In the genomic region with DNA sequence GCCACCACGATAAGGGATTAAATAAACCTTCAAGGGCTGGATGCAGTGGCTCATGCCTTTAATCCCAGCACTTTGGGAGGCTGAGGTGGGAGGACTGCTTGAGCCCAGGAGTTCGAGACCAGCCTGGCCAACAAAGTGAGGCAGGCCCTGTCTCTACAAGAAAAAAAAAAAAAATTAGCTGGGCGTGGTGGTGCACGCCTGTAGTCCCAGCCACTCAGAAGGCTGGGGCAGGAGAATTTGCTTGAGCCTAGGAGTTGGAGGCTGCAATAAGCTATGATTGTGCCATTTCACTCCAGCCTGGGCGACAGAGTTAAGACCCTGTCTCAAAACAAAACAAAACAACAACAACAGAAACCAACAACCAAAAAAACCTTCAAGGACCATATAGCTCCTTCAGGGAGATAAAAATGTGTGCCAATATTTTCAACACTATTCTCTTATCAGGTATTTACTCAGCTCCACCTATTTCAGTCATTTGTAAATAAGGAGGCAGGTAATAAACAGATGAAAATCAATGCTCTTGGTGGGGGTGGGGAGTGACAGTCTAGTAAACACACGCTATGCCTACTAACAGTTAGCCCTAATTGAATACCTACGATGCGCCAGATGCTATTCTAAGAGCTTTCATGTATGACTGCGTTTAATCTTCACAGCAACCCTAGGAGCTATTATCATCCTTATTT, we compare ENCODE assay signal across 31 cellular contexts. TPM values are rescaled to one million over a fixed set of nuclear protein-coding genes. Genes with fewer than 3 reads are reported as not detected.
DNase-seq lines count a peak whose midpoint lies in the region; ATAC-seq and TF ChIP-seq lines count a peak whose summit lies in the region.
"Had no signal": no experiment of that assay in that cellular context is flagged by ENCODE, and none has a peak within 500 bp of the region (broad histone marks: within the 10 kb centered on the region; RNA-seq: fewer than 3 reads in every experiment).

No MANE protein-coding gene starts in this region.

- intact Hi-C loops in Caco-2 (cut with micrococcal nuclease; ENCODE audit: unreplicated experiment) (no loop called here), mucosa of descending colon (cut with DNase I, micrococcal nuclease) (no loop called here)

- no peak overlapping the region for H3K4me2 ChIP-seq in GM23338
- H3K4me2 ChIP-seq: PC-9 had no signal

- H3K9me2 ChIP-seq in GM23338 (ENCODE audit: insufficient read depth) = no peaks in the 10 kb centered on the region

- no peaks in the 10 kb centered on the region for H3F3A ChIP-seq in GM23338 (replicated peaks; ENCODE audit: low read depth)

- TF ChIP-seq CTCF in 22Rv1 (IDR thresholded peaks at IDR 0.05) (no peak), Caco-2 (IDR thresholded peaks at IDR 0.05; ENCODE audit: insufficient read depth in 1 of 2, low read depth in 1 of 2, low read length in 1 of 2, severe bottlenecking in 1 of 2, unreplicated experiment in 1 of 2) (no peak), mucosa of descending colon (IDR thresholded peaks at IDR 0.05) (no peak), GM23338 (conservative IDR thresholded peaks at IDR 0.05; ENCODE audit: low read depth in 2 of 2) (no peak)

- H3K4me3 ChIP-seq in Caco-2 (ENCODE audit: low read depth, low read length) = no peak overlapping the region
- H3K4me3 ChIP-seq in mucosa of descending colon = no peak overlapping the region
- H3K4me3 ChIP-seq in GM23338 = no peak overlapping the region
- H3K4me3 ChIP-seq: ascending aorta, cardiac muscle cell, esophagus muscularis mucosa, heart left ventricle, lung, ovary, PC-9, upper lobe of right lung had no signal

- H3K27ac ChIP-seq in 22Rv1 = peak overlapping the region; percentile 5; the same call in 1 of the 2 replicates
- no peak overlapping the region for H3K27ac ChIP-seq in GM23338 (ENCODE audit: low read depth)
- H3K27ac ChIP-seq: ascending aorta, cardiac muscle cell, esophagus muscularis mucosa, foreskin keratinocyte, heart left ventricle, ovary, PC-9, upper lobe of right lung, WERI-Rb-1 had no signal

- H3K9me3 Mint-ChIP-seq in Caco-2 (ENCODE audit: unreplicated experiment) (no peaks in the 10 kb centered on the region), GM23338 (no peaks in the 10 kb centered on the region)
- H3K9me3 Mint-ChIP-seq: activated naive CD8-positive, alpha-beta T cell treated with anti-CD3 and anti-CD28 coated beads, Interleukin-2, amount 10 ng/mL, durations not matched to agents 7 days and 5 days; CD4-positive, CD25-positive, alpha-beta regulatory T cell; IgD-negative memory B cell had no signal

- no TSS peak for BruUV-seq in Caco-2 (replicated peaks; lab: Mats Ljungman, UMichigan)

- H3K4me1 ChIP-seq in Caco-2 (peaks cover 4% of the 10 kb centered on the region; the same call in 1 of the 2 replicates), mucosa of descending colon (ENCODE audit: low read depth) (peaks cover 27% of the 10 kb centered on the region), GM23338 (ENCODE audit: insufficient read depth) (no peaks in the 10 kb centered on the region)
- H3K4me1 ChIP-seq: ascending aorta, esophagus muscularis mucosa, foreskin keratinocyte, heart left ventricle, upper lobe of right lung had no signal

- H3K27me3 Mint-ChIP-seq in Caco-2 (ENCODE audit: insufficient read depth, unreplicated experiment) = no peaks in the 10 kb centered on the region
- H3K27me3 Mint-ChIP-seq in GM23338 (ENCODE audit: insufficient read depth, low read depth, poor library complexity) = no peaks in the 10 kb centered on the region
- H3K27me3 Mint-ChIP-seq: activated naive CD8-positive, alpha-beta T cell treated with anti-CD3 and anti-CD28 coated beads, Interleukin-2, amount 10 ng/mL, durations not matched to agents 7 days and 5 days; CD4-positive, CD25-positive, alpha-beta regulatory T cell; IgD-negative memory B cell had no signal

- POLR2A ChIA-PET in Caco-2 (lab: Charles Lee) = no interaction called here

- peaks cover 82% of the 10 kb centered on the region for H3K79me2 ChIP-seq in GM23338 (replicated peaks; ENCODE audit: insufficient read depth)

- ATAC-seq in mucosa of descending colon (peak; percentile 56), GM18861 (IDR thresholded peaks at IDR 0.05; ENCODE audit: unreplicated experiment) (no peak), GM23338 (no peak)
- ATAC-seq: foreskin keratinocyte, heart left ventricle, upper lobe of right lung had no signal

- no peaks in the 10 kb centered on the region for H3K36me3 ChIP-seq in Caco-2 (ENCODE audit: control insufficient read depth, insufficient read depth, low read length)
- H3K36me3 ChIP-seq in mucosa of descending colon (ENCODE audit: low read depth) = no peaks in the 10 kb centered on the region
- H3K36me3 ChIP-seq in GM23338 (ENCODE audit: insufficient read depth) = no peaks in the 10 kb centered on the region
- H3K36me3 ChIP-seq: ascending aorta, cardiac muscle cell, esophagus muscularis mucosa, heart left ventricle, ovary, upper lobe of right lung had no signal

- DNase-seq in Caco-2 (no peak), NCI-H69 (lab: John Stamatoyannopoulos, UW) (peak; percentile 67), mucosa of descending colon (no peak), GM23338 (ENCODE audit: low spot score) (no peak), UCSD-AML1 (lab: John Stamatoyannopoulos, UW; ENCODE audit: unreplicated experiment) (no peak)
- DNase-seq: activated CD4-positive, alpha-beta T cell treated with anti-CD3 and anti-CD28 coated beads for 48 hours; activated CD8-positive, alpha-beta memory T cell treated with anti-CD3 and anti-CD28 coated beads for 24 hours; activated effector memory CD4-positive, alpha-beta T cell treated with anti-CD3 and anti-CD28 coated beads, Interleukin-2, amount 50 U/mL, for 16 hours; activated naive CD8-positive, alpha-beta T cell treated with anti-CD3 and anti-CD28 coated beads, Interleukin-2, amount 10 ng/mL, durations not matched to agents 7 days and 5 days; activated T-cell treated with anti-CD3 and anti-CD28 coated beads, Interleukin-2, amount 50 U/mL, for 1 hour; CD4-positive, CD25-positive, alpha-beta regulatory T cell; dermis blood vessel endothelial cell; foreskin keratinocyte; heart left ventricle; kidney; NCI-H1048; nephron progenitor cell; ovary; PC-9; retina; Right ventricle myocardium superior; stimulated activated CD4-positive, alpha-beta T cell treated with anti-CD3 and anti-CD28 coated beads, Interleukin-2, amount 100 ng/mL, for 48 hours; upper lobe of right lung; WERI-Rb-1 had no signal

- H3K4me1 Mint-ChIP-seq in Caco-2 (ENCODE audit: low read depth, unreplicated experiment) (peaks cover 6% of the 10 kb centered on the region), GM23338 (peaks cover 2% of the 10 kb centered on the region)
- H3K4me1 Mint-ChIP-seq: activated naive CD8-positive, alpha-beta T cell treated with anti-CD3 and anti-CD28 coated beads, Interleukin-2, amount 10 ng/mL, durations not matched to agents 7 days and 5 days; CD4-positive, CD25-positive, alpha-beta regulatory T cell; IgD-negative memory B cell had no signal

- peak overlapping the region; percentile 48 for H3K27ac Mint-ChIP-seq in Caco-2 (ENCODE audit: unreplicated experiment)
- H3K27ac Mint-ChIP-seq in GM23338 = no peak overlapping the region
- H3K27ac Mint-ChIP-seq: activated naive CD8-positive, alpha-beta T cell treated with anti-CD3 and anti-CD28 coated beads, Interleukin-2, amount 10 ng/mL, durations not matched to agents 7 days and 5 days; IgD-negative memory B cell had no signal

- H2AFZ ChIP-seq in GM23338 = no peak overlapping the region
- H2AFZ ChIP-seq: PC-9 had no signal

- no peak overlapping the region for H3K4me3 Mint-ChIP-seq in Caco-2 (ENCODE audit: unreplicated experiment)
- H3K4me3 Mint-ChIP-seq in GM23338 = no peak overlapping the region
- H3K4me3 Mint-ChIP-seq: activated naive CD8-positive, alpha-beta T cell treated with anti-CD3 and anti-CD28 coated beads, Interleukin-2, amount 10 ng/mL, durations not matched to agents 7 days and 5 days; CD4-positive, CD25-positive, alpha-beta regulatory T cell; IgD-negative memory B cell; nephron progenitor cell had no signal

- H3K36me3 Mint-ChIP-seq in Caco-2 (ENCODE audit: insufficient read depth, unreplicated experiment) (peaks cover 35% of the 10 kb centered on the region), GM23338 (ENCODE audit: low read depth) (peaks cover 17% of the 10 kb centered on the region; the same call in 2 of the 3 replicates)
- H3K36me3 Mint-ChIP-seq: activated naive CD8-positive, alpha-beta T cell treated with anti-CD3 and anti-CD28 coated beads, Interleukin-2, amount 10 ng/mL, durations not matched to agents 7 days and 5 days; CD4-positive, CD25-positive, alpha-beta regulatory T cell; IgD-negative memory B cell had no signal

- H3K9me3 ChIP-seq in Caco-2 = no peaks in the 10 kb centered on the region
- no peaks in the 10 kb centered on the region for H3K9me3 ChIP-seq in mucosa of descending colon
- H3K9me3 ChIP-seq: ascending aorta, esophagus muscularis mucosa, heart left ventricle, ovary, upper lobe of right lung had no signal

- H4K20me1 ChIP-seq in GM23338 (replicated peaks; ENCODE audit: insufficient read depth) = peaks cover 33% of the 10 kb centered on the region

- H3K27me3 ChIP-seq in Caco-2 (replicated peaks; ENCODE audit: control insufficient read depth, insufficient read depth, low read length) (no peaks in the 10 kb centered on the region), GM23338 (ENCODE audit: insufficient read depth) (no peaks in the 10 kb centered on the region)
- H3K27me3 ChIP-seq: ascending aorta, cardiac muscle cell, foreskin keratinocyte, heart left ventricle, ovary, upper lobe of right lung had no signal

- CTCF ChIA-PET in Caco-2 (lab: Charles Lee) = no interaction called here

TF ChIP-seq in GM23338, 12 proteins besides CTCF, POLR2A, EP300 and RAD21:
- TF ChIP-seq EZH2phosphoT487 (IDR thresholded peaks at IDR 0.05; ENCODE audit: unreplicated experiment) (no peak), JUNB (IDR thresholded peaks at IDR 0.05; ENCODE audit: unreplicated experiment) (no peak)
- TF ChIP-seq, protein P1, sequence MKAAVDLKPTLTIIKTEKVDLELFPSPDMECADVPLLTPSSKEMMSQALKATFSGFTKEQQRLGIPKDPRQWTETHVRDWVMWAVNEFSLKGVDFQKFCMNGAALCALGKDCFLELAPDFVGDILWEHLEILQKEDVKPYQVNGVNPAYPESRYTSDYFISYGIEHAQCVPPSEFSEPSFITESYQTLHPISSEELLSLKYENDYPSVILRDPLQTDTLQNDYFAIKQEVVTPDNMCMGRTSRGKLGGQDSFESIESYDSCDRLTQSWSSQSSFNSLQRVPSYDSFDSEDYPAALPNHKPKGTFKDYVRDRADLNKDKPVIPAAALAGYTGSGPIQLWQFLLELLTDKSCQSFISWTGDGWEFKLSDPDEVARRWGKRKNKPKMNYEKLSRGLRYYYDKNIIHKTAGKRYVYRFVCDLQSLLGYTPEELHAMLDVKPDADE (IDR thresholded peaks at IDR 0.05) = no peak
TF ChIP-seq in GM23338: peak in this region for 0.

RNA-seq across cellular contexts. Expression of a gene that starts 13.2 kb away (rescaled TPM):
- total RNA-seq in Caco-2 (2022) = 60.9 and 66.9 TPM in 2 replicates
- total RNA-seq in mucosa of descending colon = 10 to 100 TPM; 39.9 to 78.0 (median 65.4) TPM
- total RNA-seq in GM23338 (2014; rRNA removed; shearing (Covaris generic)) = 37.2 and 38.3 TPM in 2 replicates
- polyA plus RNA-seq in GM23338 (2016; fragmentation: Nextera tagmentation; extraction: Ambion mirVana) = 23.8 and 24.1 TPM in 2 replicates
